In the genomic region with DNA sequence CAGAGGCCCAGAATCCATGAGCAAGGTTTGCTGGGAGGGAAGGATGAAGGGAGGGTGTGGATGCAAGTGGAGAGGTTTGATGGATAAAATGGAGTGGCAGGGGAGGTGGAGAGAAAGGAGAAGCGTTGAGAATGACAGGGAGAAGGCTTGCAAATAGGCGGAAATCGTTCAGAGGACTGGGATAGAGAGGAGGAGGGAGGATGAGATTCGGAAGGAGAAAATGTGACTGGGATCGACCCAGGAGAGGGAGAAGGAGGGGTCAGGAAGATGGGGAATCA, we compare ENCODE assay signal across 9 cellular contexts. TPM values are rescaled to one million over a fixed set of nuclear protein-coding genes. Genes with fewer than 3 reads are reported as not detected.
DNase-seq lines count a peak whose midpoint lies in the region; ATAC-seq and TF ChIP-seq lines count a peak whose summit lies in the region.
"Had no signal": no experiment of that assay in that cellular context is flagged by ENCODE, and none has a peak within 500 bp of the region (broad histone marks: within the 10 kb centered on the region; RNA-seq: fewer than 3 reads in every experiment).

No MANE protein-coding gene starts in this region.

- H3K9me3 Mint-ChIP-seq in CD4-positive, alpha-beta memory T cell = peaks cover 0 to 20% (median 15%) of the 10 kb centered on the region in 8 donors

- no peaks in the 10 kb centered on the region for H3K4me1 ChIP-seq in CD4-positive, alpha-beta memory T cell (ENCODE audit: insufficient read depth, low read length)
- peaks cover 10% of the 10 kb centered on the region for H3K4me1 ChIP-seq in MM.1S (ENCODE audit: low read length)
- H3K4me1 ChIP-seq in esophagus muscularis mucosa = peaks cover 9 to 16% (median 15%) of the 10 kb centered on the region in 4 donors
- peaks cover 0 to 3% of the 10 kb centered on the region in 2 donors for H3K4me1 ChIP-seq in neuronal stem cell (ENCODE audit: control insufficient read depth in 2 of 2, insufficient read depth in 1 of 2, low read depth in 1 of 2, low read length in 2 of 2)

- H3K9me2 ChIP-seq in MM.1S (replicated peaks; ENCODE audit: insufficient read depth, low read length) = no peaks in the 10 kb centered on the region

- TF ChIP-seq EP300 in esophagus muscularis mucosa (IDR thresholded peaks at IDR 0.05) = no peak

- H3K27ac ChIP-seq in CD4-positive, alpha-beta memory T cell (ENCODE audit: low read depth, low read length) = no peak overlapping the region
- no peak overlapping the region for H3K27ac ChIP-seq in MM.1S (ENCODE audit: low read length)
- H3K27ac ChIP-seq in esophagus muscularis mucosa (replicated peaks in 1 of 4) = no peak overlapping the region
- H3K27ac ChIP-seq in neuronal stem cell (replicated peaks; ENCODE audit: low read length) = no peak overlapping the region

- H3K4me1 Mint-ChIP-seq in CD4-positive, alpha-beta memory T cell = peaks cover 3 to 12% (median 9%) of the 10 kb centered on the region in 4 donors

- H3K79me1 ChIP-seq in neuronal stem cell (ENCODE audit: low read depth, low read length) = no peaks in the 10 kb centered on the region

- POLR2A ChIA-PET in CD4-positive, alpha-beta memory T cell (lab: Charles Lee; ENCODE audit: partially characterized antibody) = no interaction called here

- H3K4me3 ChIP-seq in CD4-positive, alpha-beta memory T cell (ENCODE audit: low read length in 2 of 2) = no peak overlapping the region
- peak overlapping the region; percentile 60 for H3K4me3 ChIP-seq in MM.1S (ENCODE audit: low read length)
- H3K4me3 ChIP-seq in esophagus muscularis mucosa = peak overlapping the region; percentile 45 to 58 (median 50)
- H3K4me3 ChIP-seq in neuronal stem cell (ENCODE audit: low read length in 2 of 2) = peak overlapping the region; percentile 31 to 78

- peak overlapping the region; percentile 45 for H4K8ac ChIP-seq in neuronal stem cell (ENCODE audit: low read depth, low read length)

- peaks cover 22 to 29% of the 10 kb centered on the region in 2 donors for H3K27me3 Mint-ChIP-seq in CD4-positive, alpha-beta memory T cell

- H3K36me3 ChIP-seq in CD4-positive, alpha-beta memory T cell (ENCODE audit: insufficient read depth, low read length) = no peaks in the 10 kb centered on the region
- no peaks in the 10 kb centered on the region for H3K36me3 ChIP-seq in MM.1S (replicated peaks; ENCODE audit: insufficient read depth, low read length)
- no peaks in the 10 kb centered on the region for H3K36me3 ChIP-seq in esophagus muscularis mucosa
- H3K36me3 ChIP-seq in neuronal stem cell (replicated peaks in 1 of 2; ENCODE audit: control insufficient read depth in 2 of 2, insufficient read depth in 2 of 2, low read length in 2 of 2) = no peaks in the 10 kb centered on the region

- no peak overlapping the region for H2BK5ac ChIP-seq in neuronal stem cell (ENCODE audit: low read length)

- 25% methylated on average over 5 of the region's 5 CpGs for WGBS in esophagus muscularis mucosa
- no CpG with 5 or more reads among the region's 5 CpGs for WGBS in neuronal stem cell (ENCODE audit: extremely low coverage in 2 of 2, insufficient read length in 2 of 2, insufficient replicate concordance in 1 of 2), 2 donors

- ATAC-seq in GM19023 (IDR thresholded peaks at IDR 0.05; ENCODE audit: unreplicated experiment) = no peak

- H3K4me2 ChIP-seq in MM.1S (ENCODE audit: low read depth, low read length) = peak overlapping the region; percentile 99
- peak overlapping the region; percentile 97 for H3K4me2 ChIP-seq in neuronal stem cell (ENCODE audit: insufficient read depth, low read length, poor library complexity, severe bottlenecking)

- no peak overlapping the region for H3K4ac ChIP-seq in neuronal stem cell (ENCODE audit: low read length)

- no peaks in the 10 kb centered on the region for H4K20me1 ChIP-seq in MM.1S (ENCODE audit: insufficient read depth, low read length)

- H3K36me3 Mint-ChIP-seq in CD4-positive, alpha-beta memory T cell = peaks cover 0 to 3% of the 10 kb centered on the region in 2 donors

- H3K9me3 ChIP-seq in CD4-positive, alpha-beta memory T cell (ENCODE audit: control insufficient read depth in 1 of 2, low read length in 2 of 2) = peaks cover 0 to 3% of the 10 kb centered on the region in 2 donors
- 0 out of 2 replicates have a peak, but pooled peaks cover 6% of the 10 kb centered on the region for H3K9me3 ChIP-seq in MM.1S (replicated peaks; ENCODE audit: insufficient read depth, low read length)
- H3K9me3 ChIP-seq in esophagus muscularis mucosa = peaks cover 0 to 13% (median 8%) of the 10 kb centered on the region in 4 donors
- H3K9me3 ChIP-seq in neuronal stem cell (replicated peaks in 1 of 2; ENCODE audit: control insufficient read depth in 2 of 2, insufficient read depth in 1 of 2, low read depth in 1 of 2, low read length in 2 of 2) = peaks cover 0 to 8% of the 10 kb centered on the region in 2 donors

- H2BK15ac ChIP-seq in neuronal stem cell (ENCODE audit: low read length) = no peak overlapping the region

- H3K23ac ChIP-seq in neuronal stem cell (ENCODE audit: low read depth, low read length, poor library complexity) = peak overlapping the region; percentile 86

- DNase-seq in CD4-positive, alpha-beta memory T cell = no peak
- DNase-seq in MM.1S = no peak
- DNase-seq in esophagus muscularis mucosa (ENCODE audit: extremely low spot score) = no peak
- DNase-seq in neuronal stem cell (ENCODE audit: low spot score) = no peak
- DNase-seq in HT-29 (ENCODE audit: low spot score) = no peak
- DNase-seq in A172 (ENCODE audit: low spot score) = no peak
- no peak for DNase-seq in stimulated activated naive CD4-positive, alpha-beta T cell treated with Interleukin-2 at 50 U/mL for 16 hours (lab: John Stamatoyannopoulos, UW)

- peak overlapping the region; percentile 87 for H2AK5ac ChIP-seq in neuronal stem cell (ENCODE audit: low read depth, low read length)

- H3F3A ChIP-seq in MM.1S (ENCODE audit: insufficient read depth, low read length) = no peaks in the 10 kb centered on the region; the same call in 1 of the 2 replicates

- peak overlapping the region in 6 of 8 donors; percentile 21 to 60 (median 42) for H3K4me3 Mint-ChIP-seq in CD4-positive, alpha-beta memory T cell

- H3K79me2 ChIP-seq in MM.1S (ENCODE audit: low read length) = no peaks in the 10 kb centered on the region

- H3K27ac Mint-ChIP-seq in CD4-positive, alpha-beta memory T cell = peak overlapping the region in 2 of 7 donors; percentile 62 to 78

- no peak overlapping the region for H2BK12ac ChIP-seq in neuronal stem cell (ENCODE audit: low read length)

- H2AFZ ChIP-seq in MM.1S (ENCODE audit: low read length) = peak overlapping the region; percentile 81
- peak overlapping the region; percentile 96 for H2AFZ ChIP-seq in neuronal stem cell (ENCODE audit: low read length)

- H3K18ac ChIP-seq in neuronal stem cell (ENCODE audit: low read length) = peak overlapping the region; percentile 38

- H3K9ac ChIP-seq in MM.1S (ENCODE audit: low read length) = peak overlapping the region; percentile 28; the same call in 1 of the 2 replicates
- no peak overlapping the region for H3K9ac ChIP-seq in neuronal stem cell (ENCODE audit: low read depth, low read length, poor library complexity)

- no peak for TF ChIP-seq POLR2A in esophagus muscularis mucosa (IDR thresholded peaks at IDR 0.05; ENCODE audit: low read depth)

- TF ChIP-seq CTCF in MM.1S (IDR thresholded peaks at IDR 0.05; ENCODE audit: low read length) (no peak), esophagus muscularis mucosa (IDR thresholded peaks at IDR 0.05) (no peak)

- peak overlapping the region; percentile 92 for H3K14ac ChIP-seq in neuronal stem cell (ENCODE audit: low read length)

- CTCF ChIA-PET in CD4-positive, alpha-beta memory T cell (lab: Charles Lee; ENCODE audit: partially characterized antibody) = no interaction called here

- H4K91ac ChIP-seq in neuronal stem cell (ENCODE audit: low read depth, low read length, poor library complexity) = no peak overlapping the region

- H3K27me3 ChIP-seq in CD4-positive, alpha-beta memory T cell (ENCODE audit: insufficient read depth, low read length) = peaks cover 4% of the 10 kb centered on the region
- H3K27me3 ChIP-seq in MM.1S (replicated peaks; ENCODE audit: insufficient read depth, low read length) (peaks cover 5% of the 10 kb centered on the region), esophagus muscularis mucosa (peaks cover 0 to 35% (median 0%) of the 10 kb centered on the region in 4 donors), neuronal stem cell (ENCODE audit: control insufficient read depth in 3 of 3, insufficient read depth in 3 of 3, low read depth in 1 of 3, low read length in 3 of 3) (peaks cover 4 to 67% (median 24%) of the 10 kb centered on the region in 3 experiments)

- H2BK120ac ChIP-seq in neuronal stem cell (ENCODE audit: low read depth, low read length) = no peak overlapping the region

- intact Hi-C loops in CD4-positive, alpha-beta memory T cell (cut with micrococcal nuclease) = no loop called here
- intact Hi-C loops in esophagus muscularis mucosa (cut with DNase I) = no loop called here

RNA-seq across cellular contexts. Expression of gene AVPR1B, which starts 0.4 kb away (rescaled TPM):
- not detected for total RNA-seq in CD4-positive, alpha-beta memory T cell
- polyA plus RNA-seq in CD4-positive, alpha-beta memory T cell = not detected
- total RNA-seq in esophagus muscularis mucosa = not detected
- polyA plus RNA-seq in neuronal stem cell (2013, experiment 1 of 2) = 0.03 TPM
- 0.03 TPM for polyA plus RNA-seq in neuronal stem cell (2013, experiment 2 of 2)
- total RNA-seq in HT-29 (2014; rRNA removed; shearing (Covaris generic)) = not detected in 2 replicates
- total RNA-seq in A172 (2014; rRNA removed; shearing (Covaris generic)) = not detected in 2 replicates
- total RNA-seq: aorta had no signal
- polyA plus RNA-seq: aorta had no signal

Comparison
In these comparisons a context has a peak if more than half of its experiments do, and no peak if none do; other contexts are left out.
1. H3K4me3 ChIP-seq: peak in MM.1S (single experiment), esophagus muscularis mucosa (4 of 4) and neuronal stem cell (2 of 2); none in CD4-positive, alpha-beta memory T cell (0 of 2).